8 cellular contexts compared by ENCODE assay signal in the genomic region with DNA sequence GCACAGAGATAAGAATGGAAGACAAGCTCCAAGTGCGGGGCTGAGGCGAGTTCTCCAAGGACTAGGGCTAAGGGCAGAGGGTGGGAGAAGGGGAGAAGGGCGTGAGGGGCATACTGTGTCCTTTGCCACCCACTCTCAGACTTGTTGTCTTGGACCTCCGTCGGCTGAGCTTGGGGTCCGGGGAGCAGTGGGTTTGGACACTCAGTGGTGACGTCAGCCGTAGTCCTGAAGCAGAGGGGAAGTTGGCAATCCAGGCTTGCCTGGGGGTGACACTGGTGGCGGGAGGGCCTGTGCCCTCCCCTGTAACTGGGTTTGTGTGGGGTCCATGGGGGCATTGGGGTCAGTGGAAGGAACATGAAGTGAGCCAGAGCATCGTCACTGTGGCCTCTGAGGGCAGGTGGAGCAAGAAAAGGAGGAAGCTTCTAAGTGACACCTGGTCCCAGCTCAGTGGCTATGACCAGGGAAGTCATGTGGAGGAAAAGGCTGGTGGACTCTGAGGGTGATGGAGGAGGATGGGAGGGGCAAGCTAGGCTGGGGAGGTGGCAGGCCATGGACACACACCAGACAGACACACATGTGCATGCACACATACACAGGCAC. TPM values are rescaled to one million over a fixed set of nuclear protein-coding genes. Genes with fewer than 3 reads are reported as not detected.
DNase-seq lines count a peak whose midpoint lies in the region; ATAC-seq, FAIRE-seq and TF ChIP-seq lines count a peak whose summit lies in the region.

No MANE protein-coding gene starts in this region.

- H3K27ac ChIP-seq in A549 (peak overlapping the region; percentile 72 to 86), HEK293 (ENCODE audit: extremely low read depth, low read depth, low read length) (no peak overlapping the region), mesodermal cell (ENCODE audit: low read depth, low read length, severe bottlenecking) (peak overlapping the region; percentile 88)

- 90% methylated on average over 10 of the region's 10 CpGs for WGBS in A549 (ENCODE audit: missing lambda C conversion rate)
- 93 to 94% methylated on average over 9 of the region's 10 CpGs for WGBS in mesodermal cell (ENCODE audit: insufficient coverage in 2 of 2), 2 experiments

- H3K36me3 ChIP-seq in HEK293 (ENCODE audit: control insufficient read depth in 2 of 2, insufficient read depth in 1 of 2, low read length in 2 of 2) (peaks cover 13 to 24% of the 10 kb centered on the region in 2 experiments; a peak in 2 of 3 replicates), mesodermal cell (ENCODE audit: control insufficient read depth, insufficient read depth, low read length) (peaks cover 53% of the 10 kb centered on the region)

- DNase-seq in A549 (ENCODE audit: low read depth in 1 of 2, low spot score in 1 of 2) (no peak), NCI-H2081 (lab: John Stamatoyannopoulos, UW) (no peak), DMS53 (lab: John Stamatoyannopoulos, UW) (no peak)
- no peak for DNase-seq in activated naive CD8-positive, alpha-beta T cell treated with anti-CD3 and anti-CD28 coated beads, Interleukin-2, amount 50 U/mL, for 24 hours

- H3K9me3 ChIP-seq in A549 (no peaks in the 10 kb centered on the region), HEK293 (ENCODE audit: control insufficient read depth, insufficient read depth, low read depth, low read length) (no peaks in the 10 kb centered on the region), mesodermal cell (ENCODE audit: control insufficient read depth, low read length) (no peaks in the 10 kb centered on the region)

- CTCF ChIA-PET in A549 (lab: Yijun Ruan, JAX) (no interaction called here), HEK293 (lab: Yijun Ruan, JAX) (no interaction called here)

- ATAC-seq in A549: no peak
- no peak for ATAC-seq in activated naive CD8-positive, alpha-beta T cell treated with anti-CD3 and anti-CD28 coated beads, Interleukin-2, amount 50 U/mL, for 24 hours
- ATAC-seq in GM19397 (IDR thresholded peaks at IDR 0.05; ENCODE audit: unreplicated experiment): no peak
- ATAC-seq in GM21381 (IDR thresholded peaks at IDR 0.05; ENCODE audit: unreplicated experiment): no peak

- no peak for TF ChIP-seq EP300 in A549 (IDR thresholded peaks at IDR 0.05)

- no peak for TF ChIP-seq POLR2A in A549 (IDR thresholded peaks at IDR 0.05; ENCODE audit: low read length)

- peaks cover 30% of the 10 kb centered on the region for H3K36me3 Mint-ChIP-seq in activated naive CD8-positive, alpha-beta T cell treated with anti-CD3 and anti-CD28 coated beads, Interleukin-2, amount 50 U/mL, for 24 hours (ENCODE audit: low read depth)

- H3K4me1 Mint-ChIP-seq in activated naive CD8-positive, alpha-beta T cell treated with anti-CD3 and anti-CD28 coated beads, Interleukin-2, amount 50 U/mL, for 24 hours: peaks cover 78% of the 10 kb centered on the region

- H3K4me3 ChIP-seq in A549: no peak overlapping the region
- H3K4me3 ChIP-seq in HEK293 (ENCODE audit: low read depth, low read length): no peak overlapping the region
- no peak overlapping the region for H3K4me3 ChIP-seq in mesodermal cell (ENCODE audit: extremely low read depth, insufficient read depth, low read length, poor library complexity, severe bottlenecking)

- H3K27me3 Mint-ChIP-seq in activated naive CD8-positive, alpha-beta T cell treated with anti-CD3 and anti-CD28 coated beads, Interleukin-2, amount 50 U/mL, for 24 hours: no peaks in the 10 kb centered on the region

- TF ChIP-seq CTCF in A549 (IDR thresholded peaks at IDR 0.05): no peak
- no peak for TF ChIP-seq CTCF in HEK293 (tag by site-specific recombination; IDR thresholded peaks at IDR 0.05)

- POLR2A ChIA-PET in A549 (lab: Yijun Ruan, JAX): no interaction called here
- POLR2A ChIA-PET in HEK293 (lab: Yijun Ruan, JAX): no interaction called here

- peak overlapping the region; percentile 87 for H3K27ac Mint-ChIP-seq in activated naive CD8-positive, alpha-beta T cell treated with anti-CD3 and anti-CD28 coated beads, Interleukin-2, amount 50 U/mL, for 24 hours

- peaks cover 56% of the 10 kb centered on the region for H3K4me1 ChIP-seq in A549
- H3K4me1 ChIP-seq in HEK293 (ENCODE audit: control insufficient read depth, insufficient read depth, low read length): no peaks in the 10 kb centered on the region; the same call in 1 of the 2 replicates
- peaks cover 61% of the 10 kb centered on the region for H3K4me1 ChIP-seq in mesodermal cell (ENCODE audit: control insufficient read depth, insufficient read depth, low read length, poor library complexity, severe bottlenecking)

- TF ChIP-seq RAD21 in A549 (conservative IDR thresholded peaks at IDR 0.05 in 1 of 2, IDR thresholded peaks at IDR 0.05 in 1 of 2): no peak

- peak overlapping the region; percentile 76 for H3K4me2 ChIP-seq in A549

- no peaks in the 10 kb centered on the region for H3K9me3 Mint-ChIP-seq in activated naive CD8-positive, alpha-beta T cell treated with anti-CD3 and anti-CD28 coated beads, Interleukin-2, amount 50 U/mL, for 24 hours

- no peak for FAIRE-seq in A549 (lab: Jason Lieb, UNC)

- peak overlapping the region; percentile 64 for H3K4me3 Mint-ChIP-seq in activated naive CD8-positive, alpha-beta T cell treated with anti-CD3 and anti-CD28 coated beads, Interleukin-2, amount 50 U/mL, for 24 hours

TF ChIP-seq in A549, 52 proteins besides CTCF, POLR2A, EP300 and RAD21 (continues in another document):
- TF ChIP-seq EHF (CRISPR knock-in tag; IDR thresholded peaks at IDR 0.05) (no peak), PHF8 (IDR thresholded peaks at IDR 0.05; ENCODE audit: borderline replicate concordance, low read depth) (no peak), CBX2 (IDR thresholded peaks at IDR 0.05; ENCODE audit: borderline replicate concordance, low read depth) (no peak), RARB (CRISPR knock-in tag; IDR thresholded peaks at IDR 0.05) (no peak), HOXB5 (CRISPR knock-in tag; IDR thresholded peaks at IDR 0.05) (no peak), MYC (IDR thresholded peaks at IDR 0.05; ENCODE audit: borderline replicate concordance, low read length) (no peak), MAFK (IDR thresholded peaks at IDR 0.05; ENCODE audit: partially characterized antibody) (no peak), NPAS2 (CRISPR knock-in tag; IDR thresholded peaks at IDR 0.05; ENCODE audit: borderline replicate concordance) (no peak)
- TF ChIP-seq, protein P1, sequence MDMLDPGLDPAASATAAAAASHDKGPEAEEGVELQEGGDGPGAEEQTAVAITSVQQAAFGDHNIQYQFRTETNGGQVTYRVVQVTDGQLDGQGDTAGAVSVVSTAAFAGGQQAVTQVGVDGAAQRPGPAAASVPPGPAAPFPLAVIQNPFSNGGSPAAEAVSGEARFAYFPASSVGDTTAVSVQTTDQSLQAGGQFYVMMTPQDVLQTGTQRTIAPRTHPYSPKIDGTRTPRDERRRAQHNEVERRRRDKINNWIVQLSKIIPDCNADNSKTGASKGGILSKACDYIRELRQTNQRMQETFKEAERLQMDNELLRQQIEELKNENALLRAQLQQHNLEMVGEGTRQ (IDR thresholded peaks at IDR 0.05): no peak

TF ChIP-seq in HEK293, 187 proteins besides CTCF, POLR2A, EP300 and RAD21:
- TF ChIP-seq ZNF391 (tag by site-specific recombination; IDR thresholded peaks at IDR 0.05; ENCODE audit: borderline replicate concordance, low read depth) (no peak), HOXD13 (CRISPR knock-in tag; IDR thresholded peaks at IDR 0.05; ENCODE audit: borderline replicate concordance) (0 out of 2 replicates have a peak, but pooled peaks have one; percentile 11)

RNA-seq across cellular contexts. Expression of a gene that starts 17.6 kb away (rescaled TPM):
- polyA plus RNA-seq in A549 (2011; rRNA removed) (111 and 136 TPM in 2 replicates), A549 (2017; fragmentation: RNase III; extraction: RNeasy Plus Mini Kit Qiagen cat#74134 plus additional on column Dnase treatment) (172 to 199 TPM (median 176 TPM) in 3 replicates)
- 237 and 240 TPM in 2 replicates for polyA plus RNA-seq in A549 (2012; cell fraction: cytosol; rRNA removed)
- polyA plus RNA-seq in A549 (2012; cell fraction: nucleus; rRNA removed): 129 and 130 TPM in 2 replicates
- polyA minus RNA-seq in A549 (2011; rRNA and poly(A)+ RNA removed): 71.0 and 74.8 TPM in 2 replicates
- polyA plus RNA-seq in mesodermal cell (2013, experiment 1 of 2): 539 TPM
- polyA plus RNA-seq in mesodermal cell (2013, experiment 2 of 2): 518 TPM

RNA-seq across cellular contexts. Expression of a gene that starts 43.1 kb away (rescaled TPM):
- 0.04 and 0.06 TPM in 2 replicates for polyA plus RNA-seq in A549 (2011; rRNA removed)
- not detected in 2 replicates for polyA plus RNA-seq in A549 (2012; cell fraction: cytosol; rRNA removed)
- polyA plus RNA-seq in A549 (2012; cell fraction: nucleus; rRNA removed): 0.02 TPM in 1 of 2 replicates, not detected in the other
- 0.05 to 0.08 TPM in 2 of 3 replicates, not detected in the other for polyA plus RNA-seq in A549 (2017; fragmentation: RNase III; extraction: RNeasy Plus Mini Kit Qiagen cat#74134 plus additional on column Dnase treatment)
- not detected in 2 replicates for polyA minus RNA-seq in A549 (2011; rRNA and poly(A)+ RNA removed)
- polyA plus RNA-seq in mesodermal cell (2013, experiment 1 of 2): not detected
- not detected for polyA plus RNA-seq in mesodermal cell (2013, experiment 2 of 2)
